In genomic region chr11:66467034-66467659, GRCh38 we compare ENCODE assay signal across 7 cellular contexts. TPM values are rescaled to one million over a fixed set of nuclear protein-coding genes. Genes with fewer than 3 reads are reported as not detected.
A peak's percentile ranks its signal among the peaks of the same experiment; 100 is the strongest.
DNase-seq lines count a peak whose midpoint lies in the region; ATAC-seq and TF ChIP-seq lines count a peak whose summit lies in the region.

No MANE protein-coding gene starts in this region.

- peaks cover 45% of the 10 kb centered on the region for H3K4me1 Mint-ChIP-seq in activated CD8-positive, alpha-beta T cell treated with anti-CD3 and anti-CD28 coated beads, Interleukin-2, amount 10 ng/mL, durations not matched to agents 7 days and 5 days (ENCODE audit: low read depth)

- intact Hi-C loops in posterior cingulate gyrus (cut with DNase I) = no loop called here

- ATAC-seq in GM19452 (IDR thresholded peaks at IDR 0.05; ENCODE audit: unreplicated experiment) = peak; percentile 46
- peak; percentile 68 for ATAC-seq in activated CD8-positive, alpha-beta T cell treated with anti-CD3 and anti-CD28 coated beads, Interleukin-2, amount 10 ng/mL, durations not matched to agents 7 days and 5 days

- H3K9me3 ChIP-seq in cardiac muscle cell (ENCODE audit: low read depth) = no peaks in the 10 kb centered on the region

- no peaks in the 10 kb centered on the region for H3K27me3 ChIP-seq in HL-60 (ENCODE audit: insufficient read depth, poor library complexity, severe bottlenecking)
- H3K27me3 ChIP-seq in cardiac muscle cell = no peaks in the 10 kb centered on the region

- H3K36me3 Mint-ChIP-seq in activated CD8-positive, alpha-beta T cell treated with anti-CD3 and anti-CD28 coated beads, Interleukin-2, amount 10 ng/mL, durations not matched to agents 7 days and 5 days (ENCODE audit: low read depth) = peaks cover 6% of the 10 kb centered on the region

- H3K27me3 Mint-ChIP-seq in activated CD8-positive, alpha-beta T cell treated with anti-CD3 and anti-CD28 coated beads, Interleukin-2, amount 10 ng/mL, durations not matched to agents 7 days and 5 days (ENCODE audit: low read depth) = no peaks in the 10 kb centered on the region

- peak overlapping the region; percentile 78 for H3K27ac Mint-ChIP-seq in activated CD8-positive, alpha-beta T cell treated with anti-CD3 and anti-CD28 coated beads, Interleukin-2, amount 10 ng/mL, durations not matched to agents 7 days and 5 days

- CTCF ChIA-PET in activated CD8-positive, alpha-beta T cell treated with anti-CD3 and anti-CD28 coated beads, Interleukin-2, amount 10 ng/mL, durations not matched to agents 7 days and 5 days (lab: Charles Lee) = interaction anchor here (0.8 to 3.9 kb wide), 8 partner anchors 11 to 114 kb away, joined by 3 to 23 read pairs (median 4); partner anchors contain the start of genes DPP3 and MRPL11

- TF ChIP-seq CTCF in HL-60 (IDR thresholded peaks at IDR 0.05; ENCODE audit: insufficient read depth, low read length) (no peak), cardiac muscle cell (IDR thresholded peaks at IDR 0.05; ENCODE audit: low read depth, low read length) (peak; percentile 33)

- H3K4me1 ChIP-seq in cardiac muscle cell (ENCODE audit: low read depth) = peaks cover 7% of the 10 kb centered on the region

- no peaks in the 10 kb centered on the region for H3K36me3 ChIP-seq in cardiac muscle cell

- H3K4me3 ChIP-seq in HL-60 (replicated peaks; ENCODE audit: insufficient read depth, low read length) (peak overlapping the region; percentile 55), cardiac muscle cell (peak overlapping the region; percentile 46)

- DNase-seq in ELR (ENCODE audit: low read depth) (peak; percentile 58), HL-60 (ENCODE audit: low read depth in 1 of 2, low spot score in 1 of 2) (no peak), cardiac muscle cell (ENCODE audit: low read depth in 1 of 2, low spot score in 1 of 2) (peak; percentile 51 to 68), posterior cingulate gyrus (peak in 8 of 10 donors; percentile 21 to 92 (median 42)), occipital lobe (lab: John Stamatoyannopoulos, UW) (no peak)
- peak; percentile 46 for DNase-seq in activated CD8-positive, alpha-beta T cell treated with anti-CD3 and anti-CD28 coated beads, Interleukin-2, amount 10 ng/mL, durations not matched to agents 7 days and 5 days

- POLR2A ChIA-PET in activated CD8-positive, alpha-beta T cell treated with anti-CD3 and anti-CD28 coated beads, Interleukin-2, amount 10 ng/mL, durations not matched to agents 7 days and 5 days (lab: Charles Lee) = interaction anchor here (0.5 kb wide), 1 partner anchor 81 kb away, joined by 3 read pairs; no protein-coding TSS in a partner anchor

- H3K9me3 Mint-ChIP-seq in activated CD8-positive, alpha-beta T cell treated with anti-CD3 and anti-CD28 coated beads, Interleukin-2, amount 10 ng/mL, durations not matched to agents 7 days and 5 days (ENCODE audit: insufficient read depth) = peaks cover 9% of the 10 kb centered on the region

- H3K27ac ChIP-seq in HL-60 (replicated peaks) (peak overlapping the region; percentile 29), cardiac muscle cell (no peak overlapping the region)

- peak overlapping the region; percentile 81 for H3K4me3 Mint-ChIP-seq in activated CD8-positive, alpha-beta T cell treated with anti-CD3 and anti-CD28 coated beads, Interleukin-2, amount 10 ng/mL, durations not matched to agents 7 days and 5 days

RNA-seq across cellular contexts. Expression of gene PELI3, which starts 0.4 kb away (rescaled TPM):
- 1 to 10 TPM; 5.1 to 5.8 TPM for total RNA-seq in activated CD8-positive, alpha-beta T cell treated with anti-CD3 and anti-CD28 coated beads, Interleukin-2, amount 10 ng/mL, durations not matched to agents 7 days and 5 days
- total RNA-seq in cardiac muscle cell (19.9 and 30.9 TPM in 2 replicates), occipital lobe (19.5 TPM)
- polyA plus RNA-seq in cardiac muscle cell = 16.4 and 20.5 TPM in 2 replicates

RNA-seq across cellular contexts. Expression of gene DPP3, which starts 13.1 kb away (rescaled TPM):
- 10 to 100 TPM; 73.3 to 79.1 TPM for total RNA-seq in activated CD8-positive, alpha-beta T cell treated with anti-CD3 and anti-CD28 coated beads, Interleukin-2, amount 10 ng/mL, durations not matched to agents 7 days and 5 days
- total RNA-seq in cardiac muscle cell = 21.9 and 60.7 TPM in 2 replicates
- polyA plus RNA-seq in cardiac muscle cell = 20.8 and 44.9 TPM in 2 replicates
- 35.2 TPM for total RNA-seq in occipital lobe

RNA-seq across cellular contexts. Expression of gene MRPL11, which starts 28.5 kb away (rescaled TPM):
- total RNA-seq in activated CD8-positive, alpha-beta T cell treated with anti-CD3 and anti-CD28 coated beads, Interleukin-2, amount 10 ng/mL, durations not matched to agents 7 days and 5 days = 100 to 1,000 TPM in 1 of 2 experiments, 10 to 100 TPM in 1; 93.7 to 100 TPM
- total RNA-seq in cardiac muscle cell (48.4 and 70.3 TPM in 2 replicates), occipital lobe (13.9 TPM)
- 64.1 and 75.8 TPM in 2 replicates for polyA plus RNA-seq in cardiac muscle cell

RNA-seq across cellular contexts. Expression of gene BBS1, which starts 43.3 kb away (rescaled TPM):
- total RNA-seq in activated CD8-positive, alpha-beta T cell treated with anti-CD3 and anti-CD28 coated beads, Interleukin-2, amount 10 ng/mL, durations not matched to agents 7 days and 5 days = 10 to 100 TPM; 10.6 to 14.0 TPM
- total RNA-seq in cardiac muscle cell (100 and 106 TPM in 2 replicates), occipital lobe (43.2 TPM)
- 59.7 and 62.7 TPM in 2 replicates for polyA plus RNA-seq in cardiac muscle cell

RNA-seq across cellular contexts. Expression of gene NPAS4, which starts 46.3 kb away (rescaled TPM):
- total RNA-seq in activated CD8-positive, alpha-beta T cell treated with anti-CD3 and anti-CD28 coated beads, Interleukin-2, amount 10 ng/mL, durations not matched to agents 7 days and 5 days = under 1 TPM; 0.18 to 0.34 TPM
- total RNA-seq in cardiac muscle cell (1.2 TPM in 2 replicates), occipital lobe (0.16 TPM)
- 1.5 TPM in 1 of 2 replicates, not detected in the other for polyA plus RNA-seq in cardiac muscle cell

Comparison
In these comparisons a context has a peak if more than half of its experiments do, and no peak if none do; other contexts are left out.
1. DNase-seq: peak in ELR (single experiment), activated CD8-positive, alpha-beta T cell treated with anti-CD3 and anti-CD28 coated beads, Interleukin-2, amount 10 ng/mL, durations not matched to agents 7 days and 5 days (single experiment), cardiac muscle cell (2 of 2) and posterior cingulate gyrus (8 of 10); none in HL-60 (0 of 2) and occipital lobe (single experiment).